ENCODE assay signal across 3 cellular contexts in genomic region chr16:52843386-52843785, GRCh38.
"Had no signal": no experiment of that assay in that cellular context is flagged by ENCODE, and none has a peak within 500 bp of the region (broad histone marks: within the 10 kb centered on the region; RNA-seq: fewer than 3 reads in every experiment).

No MANE protein-coding gene starts in this region.

- DNase-seq: GDM1, GF-D8 had no signal

- ATAC-seq: GM12878 had no signal
